In the genomic region with DNA sequence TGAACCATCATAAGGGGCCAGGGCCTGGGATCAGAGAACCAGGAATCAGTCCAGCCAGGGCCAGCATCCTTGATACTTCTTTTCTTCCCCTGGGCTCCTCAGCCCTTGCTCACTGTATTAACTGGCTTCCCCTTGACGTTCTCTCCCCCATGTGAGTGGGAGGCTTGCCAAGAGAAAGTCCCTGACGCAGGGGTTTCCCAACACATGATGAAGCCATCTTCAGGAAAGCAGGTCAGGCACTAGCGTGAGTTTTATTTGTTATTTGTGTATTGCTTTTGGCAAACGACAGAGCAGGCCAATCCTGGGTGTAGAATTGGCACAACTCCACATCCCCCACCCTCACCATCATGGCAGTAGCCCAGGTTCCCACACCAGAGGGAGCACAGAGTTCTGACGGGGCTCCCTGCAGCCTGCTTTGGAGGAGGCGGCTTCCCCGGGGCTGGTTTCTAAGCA, we compare ENCODE assay signal across 1 cellular context.
TF ChIP-seq lines count a peak whose summit lies in the region.

No MANE protein-coding gene starts in this region.

TF ChIP-seq in GM23338, 12 proteins besides CTCF, POLR2A, EP300 and RAD21 (continued from another document):
- TF ChIP-seq ZNF462 (CRISPR knock-in tag; IDR thresholded peaks at IDR 0.05) (no peak), EZH2phosphoT487 (IDR thresholded peaks at IDR 0.05; ENCODE audit: unreplicated experiment) (no peak), STAT1 (IDR thresholded peaks at IDR 0.05; ENCODE audit: unreplicated experiment) (no peak), EZH2 (IDR thresholded peaks at IDR 0.05; ENCODE audit: low read depth, unreplicated experiment) (no peak), CREB1 (CRISPR knock-in tag; IDR thresholded peaks at IDR 0.05; ENCODE audit: low read depth) (no peak), ZNF331 (CRISPR knock-in tag; IDR thresholded peaks at IDR 0.05; ENCODE audit: low read depth) (no peak), NANOG (IDR thresholded peaks at IDR 0.05; ENCODE audit: borderline replicate concordance) (no peak), JUNB (IDR thresholded peaks at IDR 0.05; ENCODE audit: unreplicated experiment) (no peak), POLR2AphosphoS5 (IDR thresholded peaks at IDR 0.05; ENCODE audit: low read depth) (no peak), REST (IDR thresholded peaks at IDR 0.05; ENCODE audit: unreplicated experiment) (no peak)
